In the genomic region with DNA sequence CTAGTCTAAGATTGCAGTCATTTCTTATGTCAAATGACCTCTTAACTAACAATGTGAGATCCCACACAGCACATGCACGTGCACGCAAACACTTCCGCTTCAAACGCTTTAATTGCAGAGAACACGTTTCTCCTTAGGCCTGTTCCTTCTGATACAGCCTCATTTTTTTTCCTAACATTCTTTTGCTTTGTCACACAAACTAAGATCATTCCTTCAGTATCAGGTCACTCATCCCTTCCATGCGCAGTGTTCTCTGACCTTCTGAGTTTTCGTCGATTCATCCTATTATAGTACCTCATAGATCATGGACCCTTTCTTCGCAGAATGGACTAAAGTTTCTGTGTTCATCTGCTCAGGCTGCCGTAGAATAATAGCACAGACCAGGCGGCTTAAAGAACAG, we compare ENCODE assay signal across 22 cellular contexts.
"Had no signal": no experiment of that assay in that cellular context is flagged by ENCODE, and none has a peak within 500 bp of the region (broad histone marks: within the 10 kb centered on the region; RNA-seq: fewer than 3 reads in every experiment).

No MANE protein-coding gene starts in this region.

- H3K27ac Mint-ChIP-seq: naive thymus-derived CD4-positive, alpha-beta T cell; nephron progenitor cell; stimulated activated effector memory CD8-positive, alpha-beta T cell treated with anti-CD3 and anti-CD28 coated beads, Interleukin-12 subunit alpha, Interleukin-12 subunit beta, amount 100 ng/mL, for 72 hours had no signal

- H3K4me1 Mint-ChIP-seq: naive thymus-derived CD4-positive, alpha-beta T cell; nephron progenitor cell; stimulated activated effector memory CD8-positive, alpha-beta T cell treated with anti-CD3 and anti-CD28 coated beads, Interleukin-12 subunit alpha, Interleukin-12 subunit beta, amount 100 ng/mL, for 72 hours had no signal

- H3K36me3 Mint-ChIP-seq: naive thymus-derived CD4-positive, alpha-beta T cell; stimulated activated effector memory CD8-positive, alpha-beta T cell treated with anti-CD3 and anti-CD28 coated beads, Interleukin-12 subunit alpha, Interleukin-12 subunit beta, amount 100 ng/mL, for 72 hours had no signal

- ATAC-seq: left cardiac atrium; naive thymus-derived CD4-positive, alpha-beta T cell; psoas muscle; right lobe of liver; stimulated activated effector memory CD8-positive, alpha-beta T cell treated with anti-CD3 and anti-CD28 coated beads, Interleukin-12 subunit alpha, Interleukin-12 subunit beta, amount 100 ng/mL, for 72 hours; stimulated activated naive CD8-positive, alpha-beta T cell treated with anti-CD3 and anti-CD28 coated beads, Interleukin-15, Interleukin-2, amounts not matched to agents 100 U/mL and 50 U/mL, for 24 hours had no signal

- H3K27me3 ChIP-seq: colonic mucosa, neutrophil, right lobe of liver, suprapubic skin, tibial artery, upper lobe of left lung, uterus had no signal

- H3K4me1 ChIP-seq: colonic mucosa, left ventricle myocardium inferior, psoas muscle, right lobe of liver, suprapubic skin, tibial artery, upper lobe of left lung, uterus had no signal

- FAIRE-seq: kidney had no signal

- H3K36me3 ChIP-seq: colonic mucosa, left ventricle myocardium inferior, neutrophil, right lobe of liver, suprapubic skin, tibial artery, upper lobe of left lung, uterus had no signal

- H3K27ac ChIP-seq: colonic mucosa, left ventricle myocardium inferior, neutrophil, psoas muscle, right lobe of liver, suprapubic skin, tibial artery, upper lobe of left lung, uterus had no signal

- H3K27me3 Mint-ChIP-seq: naive thymus-derived CD4-positive, alpha-beta T cell had no signal

- H3K4me3 Mint-ChIP-seq: naive thymus-derived CD4-positive, alpha-beta T cell; nephron progenitor cell; stimulated activated effector memory CD8-positive, alpha-beta T cell treated with anti-CD3 and anti-CD28 coated beads, Interleukin-12 subunit alpha, Interleukin-12 subunit beta, amount 100 ng/mL, for 72 hours had no signal

- H3K4me3 ChIP-seq: colonic mucosa, left ventricle myocardium inferior, lung, psoas muscle, right lobe of liver, suprapubic skin, tibial artery, upper lobe of left lung, uterus had no signal

- H3K9me3 Mint-ChIP-seq: nephron progenitor cell had no signal

- DNase-seq: colonic mucosa; effector CD4-positive, alpha-beta T cell; foreskin melanocyte; kidney; left cardiac atrium; left ventricle myocardium inferior; mesenchymal stem cell; naive thymus-derived CD4-positive, alpha-beta T cell; nephron progenitor cell; psoas muscle; retina; right lobe of liver; stimulated activated CD4-positive, alpha-beta T cell treated with anti-CD3 and anti-CD28 coated beads, Interleukin-4, amount 100 ng/mL, for 1 hour; stimulated activated CD8-positive, alpha-beta memory T cell treated with anti-CD3 and anti-CD28 coated beads, Interleukin-4, amount 100 ng/mL, for 48 hours; stimulated activated naive CD8-positive, alpha-beta T cell treated with anti-CD3 and anti-CD28 coated beads, Interleukin-15, Interleukin-2, amounts not matched to agents 100 U/mL and 50 U/mL, for 24 hours; tibial artery; upper lobe of left lung; uterus had no signal

- H3K9me3 ChIP-seq: colonic mucosa, left ventricle myocardium inferior, neutrophil, psoas muscle, right lobe of liver, suprapubic skin, tibial artery, upper lobe of left lung, uterus had no signal
